ENCODE assay signal across 15 cellular contexts in genomic region chr20:5531318-5532081, GRCh38.
DNase-seq lines count a peak whose midpoint lies in the region; ATAC-seq and TF ChIP-seq lines count a peak whose summit lies in the region.
"Had no signal": no experiment of that assay in that cellular context is flagged by ENCODE, and none has a peak within 500 bp of the region (broad histone marks: within the 10 kb centered on the region; RNA-seq: fewer than 3 reads in every experiment).

No MANE protein-coding gene starts in this region.

- peak in 1 of 2 donors; percentile 8 for ATAC-seq in left cardiac atrium
- ATAC-seq in activated T-helper 17 cell treated with anti-CD3 and anti-CD28 coated beads, Interleukin-2, amount 50 U/mL, for 72 hours (replicated peaks), result peak; percentile 36
- ATAC-seq in stimulated activated effector memory CD8-positive, alpha-beta T cell treated with anti-CD3 and anti-CD28 coated beads, Interleukin-12 subunit alpha, Interleukin-12 subunit beta, amount 100 ng/mL, for 72 hours, result no peak
- ATAC-seq: body of pancreas had no signal

- 77% methylated on average over 4 of the region's 4 CpGs for WGBS in prostate gland

- H3K4me1 Mint-ChIP-seq in activated T-helper 17 cell treated with anti-CD3 and anti-CD28 coated beads, Interleukin-2, amount 50 U/mL, for 72 hours, result peaks cover 25% of the 10 kb centered on the region
- peaks cover 29% of the 10 kb centered on the region for H3K4me1 Mint-ChIP-seq in stimulated activated effector memory CD8-positive, alpha-beta T cell treated with anti-CD3 and anti-CD28 coated beads, Interleukin-12 subunit alpha, Interleukin-12 subunit beta, amount 100 ng/mL, for 72 hours

- H3K36me3 Mint-ChIP-seq in activated T-helper 17 cell treated with anti-CD3 and anti-CD28 coated beads, Interleukin-2, amount 50 U/mL, for 72 hours (ENCODE audit: low read depth), result no peaks in the 10 kb centered on the region
- H3K36me3 Mint-ChIP-seq in stimulated activated effector memory CD8-positive, alpha-beta T cell treated with anti-CD3 and anti-CD28 coated beads, Interleukin-12 subunit alpha, Interleukin-12 subunit beta, amount 100 ng/mL, for 72 hours, result no peaks in the 10 kb centered on the region
- H3K36me3 Mint-ChIP-seq: CD4-positive, CD25-positive, alpha-beta regulatory T cell had no signal

- TF ChIP-seq POLR2A in prostate gland (IDR thresholded peaks at IDR 0.05), result no peak

- no peak overlapping the region for H3K4me3 ChIP-seq in left ventricle myocardium inferior
- H3K4me3 ChIP-seq in prostate gland, result no peak overlapping the region
- H3K4me3 ChIP-seq: body of pancreas had no signal

- TF ChIP-seq CTCF in left ventricle myocardium inferior (IDR thresholded peaks at IDR 0.05; ENCODE audit: borderline replicate concordance), result no peak
- TF ChIP-seq CTCF in prostate gland (IDR thresholded peaks at IDR 0.05), result no peak

- no peak overlapping the region for H3K27ac ChIP-seq in left ventricle myocardium inferior (replicated peaks)
- no peak overlapping the region for H3K27ac ChIP-seq in prostate gland
- H3K27ac ChIP-seq: body of pancreas had no signal

- peaks cover 11% of the 10 kb centered on the region for H3K4me1 ChIP-seq in left ventricle myocardium inferior
- H3K4me1 ChIP-seq in prostate gland (replicated peaks), result no peaks in the 10 kb centered on the region

- H3K27me3 ChIP-seq in left ventricle myocardium inferior (ENCODE audit: low read depth) (no peaks in the 10 kb centered on the region), prostate gland (replicated peaks; ENCODE audit: insufficient read depth) (no peaks in the 10 kb centered on the region)
- H3K27me3 ChIP-seq: body of pancreas had no signal

- intact Hi-C loops in left cardiac atrium (cut with DNase I), result no loop called here
- intact Hi-C loops in left ventricle myocardium inferior (cut with micrococcal nuclease), result no loop called here
- intact Hi-C loops in prostate gland (cut with DNase I), result no loop called here

- no peaks in the 10 kb centered on the region for H3K36me3 ChIP-seq in left ventricle myocardium inferior
- H3K36me3 ChIP-seq in prostate gland, result no peaks in the 10 kb centered on the region

- DNase-seq in left cardiac atrium (peak; percentile 25), left ventricle myocardium inferior (no peak), hepatic stellate cell (ENCODE audit: low spot score) (peak; percentile 14), NCI-H2171 (lab: John Stamatoyannopoulos, UW) (no peak), prostate gland (ENCODE audit: low spot score) (no peak)
- DNase-seq in stimulated activated effector memory CD8-positive, alpha-beta T cell treated with anti-CD3 and anti-CD28 coated beads, Interleukin-12 subunit alpha, Interleukin-12 subunit beta, amount 100 ng/mL, for 72 hours (ENCODE audit: low spot score in 2 of 2), result no peak
- DNase-seq in activated CD4-positive, CD25-positive, alpha-beta regulatory T cell (lab: John Stamatoyannopoulos, UW), result no peak
- DNase-seq: activated CD4-positive, alpha-beta T cell treated with anti-CD3 and anti-CD28 coated beads, Interleukin-2, amount 50 U/mL, for 4 hours; body of pancreas; CD4-positive, CD25-positive, alpha-beta regulatory T cell; NCI-H2107; SIG-M5; stimulated activated CD4-positive, alpha-beta T cell treated with anti-CD3 and anti-CD28 coated beads, Interleukin-2, amount 100 ng/mL, for 24 hours; substantia nigra had no signal

- H3K9me3 ChIP-seq in left ventricle myocardium inferior (replicated peaks) (no peaks in the 10 kb centered on the region), prostate gland (no peaks in the 10 kb centered on the region)
- H3K9me3 ChIP-seq: body of pancreas had no signal

- H3K9me3 Mint-ChIP-seq in activated T-helper 17 cell treated with anti-CD3 and anti-CD28 coated beads, Interleukin-2, amount 50 U/mL, for 72 hours, result no peaks in the 10 kb centered on the region
- no peaks in the 10 kb centered on the region for H3K9me3 Mint-ChIP-seq in stimulated activated effector memory CD8-positive, alpha-beta T cell treated with anti-CD3 and anti-CD28 coated beads, Interleukin-12 subunit alpha, Interleukin-12 subunit beta, amount 100 ng/mL, for 72 hours

- no peaks in the 10 kb centered on the region for H3K27me3 Mint-ChIP-seq in activated T-helper 17 cell treated with anti-CD3 and anti-CD28 coated beads, Interleukin-2, amount 50 U/mL, for 72 hours
- H3K27me3 Mint-ChIP-seq: CD4-positive, CD25-positive, alpha-beta regulatory T cell had no signal

- peak overlapping the region; percentile 60 for H3K27ac Mint-ChIP-seq in activated T-helper 17 cell treated with anti-CD3 and anti-CD28 coated beads, Interleukin-2, amount 50 U/mL, for 72 hours
- peak overlapping the region; percentile 67 for H3K27ac Mint-ChIP-seq in stimulated activated effector memory CD8-positive, alpha-beta T cell treated with anti-CD3 and anti-CD28 coated beads, Interleukin-12 subunit alpha, Interleukin-12 subunit beta, amount 100 ng/mL, for 72 hours

- H3K4me3 Mint-ChIP-seq in activated T-helper 17 cell treated with anti-CD3 and anti-CD28 coated beads, Interleukin-2, amount 50 U/mL, for 72 hours, result no peak overlapping the region
- no peak overlapping the region for H3K4me3 Mint-ChIP-seq in stimulated activated effector memory CD8-positive, alpha-beta T cell treated with anti-CD3 and anti-CD28 coated beads, Interleukin-12 subunit alpha, Interleukin-12 subunit beta, amount 100 ng/mL, for 72 hours

Comparison
In these comparisons a context has a peak if more than half of its experiments do, and no peak if none do; other contexts are left out.
1. DNase-seq: peak in left cardiac atrium (single experiment) and hepatic stellate cell (single experiment); none in left ventricle myocardium inferior (single experiment), stimulated activated effector memory CD8-positive, alpha-beta T cell treated with anti-CD3 and anti-CD28 coated beads, Interleukin-12 subunit alpha, Interleukin-12 subunit beta, amount 100 ng/mL, for 72 hours (0 of 2), NCI-H2171 (single experiment), prostate gland (single experiment) and activated CD4-positive, CD25-positive, alpha-beta regulatory T cell (0 of 4).